ENCODE assay signal across 8 cellular contexts in genomic region chr11:128686745-128687177, GRCh38.
DNase-seq lines count a peak whose midpoint lies in the region; ATAC-seq lines count a peak whose summit lies in the region.

No MANE protein-coding gene starts in this region.

- ATAC-seq in GM21528 (IDR thresholded peaks at IDR 0.05; ENCODE audit: low FRiP score, unreplicated experiment) (peak; percentile 65), GM18870 (IDR thresholded peaks at IDR 0.05; ENCODE audit: unreplicated experiment) (no peak)

- peaks cover 100% of the 10 kb centered on the region for H3K27me3 ChIP-seq in NT2/D1 (ENCODE audit: insufficient read depth, insufficient read length)

- H3K4me1 ChIP-seq in NT2/D1 (ENCODE audit: insufficient read depth, insufficient read length), result peaks cover 11% of the 10 kb centered on the region

- H3K9ac ChIP-seq in NT2/D1 (ENCODE audit: insufficient read length, low read depth), result peak overlapping the region; percentile 32

- DNase-seq in DMS53 (lab: John Stamatoyannopoulos, UW) (peak; percentile 81), NT2/D1 (ENCODE audit: low read depth, low spot score) (no peak), NCI-H2171 treated with DMSO at 0.1 percent for 48 hours (lab: John Stamatoyannopoulos, UW) (no peak)
- peak; percentile 32 for DNase-seq in activated naive CD8-positive, alpha-beta T cell treated with anti-CD3 and anti-CD28 coated beads, Interleukin-2, amount 50 U/mL, for 16 hours (ENCODE audit: low read depth, low spot score)
- peak; percentile 52 to 72 for DNase-seq in stimulated activated CD4-positive, alpha-beta T cell treated with anti-CD3 and anti-CD28 coated beads, Interleukin-4, amount 100 ng/mL, for 4 hours

- H3K4me3 ChIP-seq in NT2/D1 (ENCODE audit: insufficient read length, low read depth), result peak overlapping the region; percentile 49
- peak overlapping the region; percentile 47 for H3K4me3 ChIP-seq in iPS-18c (ENCODE audit: insufficient read depth, low read depth, low read length)

- H3K9me3 ChIP-seq in NT2/D1 (ENCODE audit: insufficient read depth, low read length) (no peaks in the 10 kb centered on the region), iPS-18c (ENCODE audit: control insufficient read depth, insufficient read depth, low read length) (no peaks in the 10 kb centered on the region)

- no peaks in the 10 kb centered on the region for H3K36me3 ChIP-seq in NT2/D1 (ENCODE audit: insufficient read depth, insufficient read length, low read length)

Comparison
In these comparisons a context has a peak if more than half of its experiments do, and no peak if none do; other contexts are left out.
1. DNase-seq: peak in DMS53 (single experiment), activated naive CD8-positive, alpha-beta T cell treated with anti-CD3 and anti-CD28 coated beads, Interleukin-2, amount 50 U/mL, for 16 hours (single experiment) and stimulated activated CD4-positive, alpha-beta T cell treated with anti-CD3 and anti-CD28 coated beads, Interleukin-4, amount 100 ng/mL, for 4 hours (2 of 2); none in NT2/D1 (single experiment) and NCI-H2171 treated with DMSO at 0.1 percent for 48 hours (single experiment).